8 cellular contexts compared by ENCODE assay signal in genomic region chr5:65482727-65483473, GRCh38. TPM values are rescaled to one million over a fixed set of nuclear protein-coding genes. Genes with fewer than 3 reads are reported as not detected.
DNase-seq lines count a peak whose midpoint lies in the region; ATAC-seq and FAIRE-seq lines count a peak whose summit lies in the region.

No MANE protein-coding gene starts in this region.

- H3K9me3 Mint-ChIP-seq in activated CD4-positive, alpha-beta memory T cell treated with anti-CD3 and anti-CD28 coated beads for 36 hours = no peaks in the 10 kb centered on the region

- H3K4me1 Mint-ChIP-seq in activated CD4-positive, alpha-beta memory T cell treated with anti-CD3 and anti-CD28 coated beads for 36 hours (ENCODE audit: low read depth) = peaks cover 8% of the 10 kb centered on the region

- H3K4me3 ChIP-seq in neuron (ENCODE audit: low read length) = peak overlapping the region; percentile 73

- CTCF ChIA-PET in activated CD4-positive, alpha-beta memory T cell treated with anti-CD3 and anti-CD28 coated beads for 36 hours (lab: Charles Lee) = interaction anchor here (0.7 to 4.2 kb wide), 27 partner anchors 17 to 851 kb away, joined by 3 to 71 read pairs (median 4); partner anchors contain the start of genes CENPK, CWC27, PPWD1 and SREK1IP1

- ATAC-seq in GM18867 (IDR thresholded peaks at IDR 0.05; ENCODE audit: unreplicated experiment) = no peak

- no peaks in the 10 kb centered on the region for H3K36me3 ChIP-seq in neuron (ENCODE audit: insufficient read depth, low read length)

- no peaks in the 10 kb centered on the region for H3K27me3 ChIP-seq in neuron (ENCODE audit: insufficient read depth, low read length)

- H3K4me1 ChIP-seq in neuron (ENCODE audit: insufficient read depth, low read length) = peaks cover 27% of the 10 kb centered on the region

- POLR2A ChIA-PET in activated CD4-positive, alpha-beta memory T cell treated with anti-CD3 and anti-CD28 coated beads for 36 hours (lab: Charles Lee) = interaction anchor here (1.1 kb wide), 1 partner anchor 80 kb away, joined by 5 read pairs; the partner anchor contains the start of genes CENPK and PPWD1

- intact Hi-C loops in activated CD4-positive, alpha-beta memory T cell treated with anti-CD3 and anti-CD28 coated beads for 36 hours (cut with micrococcal nuclease) = loop anchor here (1.0 to 10.0 kb wide), 12 partner anchors 141 to 1258 kb away; partner anchors contain the start of genes CWC27, SREK1IP1 and TRIM23

- H3K36me3 Mint-ChIP-seq in activated CD4-positive, alpha-beta memory T cell treated with anti-CD3 and anti-CD28 coated beads for 36 hours = no peaks in the 10 kb centered on the region

- H3K27ac Mint-ChIP-seq in activated CD4-positive, alpha-beta memory T cell treated with anti-CD3 and anti-CD28 coated beads for 36 hours = peak overlapping the region; percentile 63

- H3K4me3 Mint-ChIP-seq in activated CD4-positive, alpha-beta memory T cell treated with anti-CD3 and anti-CD28 coated beads for 36 hours = no peak overlapping the region

- H3K9me3 ChIP-seq in neuron (ENCODE audit: low read length) = no peaks in the 10 kb centered on the region

- H3K27me3 Mint-ChIP-seq in activated CD4-positive, alpha-beta memory T cell treated with anti-CD3 and anti-CD28 coated beads for 36 hours = peaks cover 2% of the 10 kb centered on the region

- FAIRE-seq in frontal cortex (lab: Jason Lieb, UNC) = no peak

- peak overlapping the region; percentile 96 for H2AFZ ChIP-seq in neuron (ENCODE audit: low read depth, low read length)

- DNase-seq in NCI-H146 (lab: John Stamatoyannopoulos, UW) = peak; percentile 31
- DNase-seq in NCI-H146 treated with DMSO at 0.1 percent for 48 hours (lab: John Stamatoyannopoulos, UW; ENCODE audit: unreplicated experiment) = no peak
- peak; percentile 46 for DNase-seq in LoVo (ENCODE audit: low spot score)
- DNase-seq in activated CD4-positive, alpha-beta memory T cell treated with anti-CD3 and anti-CD28 coated beads for 36 hours = no peak
- DNase-seq in frontal cortex (ENCODE audit: low spot score in 2 of 2) = peak; percentile 14 to 27
- DNase-seq in mesenteric fat pad (ENCODE audit: low spot score) = no peak

RNA-seq across cellular contexts. Expression of gene ADAMTS6, which starts 1.2 kb away (rescaled TPM):
- total RNA-seq in activated CD4-positive, alpha-beta memory T cell treated with anti-CD3 and anti-CD28 coated beads for 36 hours = under 1 TPM; 0.44 to 0.45 TPM
- total RNA-seq in frontal cortex (15.5 TPM), mesenteric fat pad (1.3 TPM)

Comparison
In these comparisons a context has a peak if more than half of its experiments do, and no peak if none do; other contexts are left out.
1. DNase-seq: peak in NCI-H146 (single experiment), LoVo (single experiment) and frontal cortex (2 of 2); none in NCI-H146 treated with DMSO at 0.1 percent for 48 hours (single experiment), activated CD4-positive, alpha-beta memory T cell treated with anti-CD3 and anti-CD28 coated beads for 36 hours (single experiment) and mesenteric fat pad (single experiment).